In genomic region chr1:56758135-56758534, GRCh38 we compare ENCODE assay signal across 10 cellular contexts.
DNase-seq lines count a peak whose midpoint lies in the region; ATAC-seq and TF ChIP-seq lines count a peak whose summit lies in the region.
"Had no signal": no experiment of that assay in that cellular context is flagged by ENCODE, and none has a peak within 500 bp of the region (broad histone marks: within the 10 kb centered on the region; RNA-seq: fewer than 3 reads in every experiment).

No MANE protein-coding gene starts in this region.

- CTCF ChIA-PET in WTC11 (lab: Charles Lee), result interaction anchor here (0.7 to 1.3 kb wide), 4 partner anchors 16 to 62 kb away, joined by 3 to 14 read pairs (median 7); partner anchors contain the start of gene FYB2
- CTCF ChIA-PET in activated CD8-positive, alpha-beta memory T cell treated with anti-CD3 and anti-CD28 coated beads, Interleukin-2, amount 10 ng/mL, durations not matched to agents 7 days and 5 days (lab: Charles Lee), result no interaction called here

- POLR2A ChIA-PET in WTC11 (lab: Charles Lee), result no interaction called here

- TF ChIP-seq EP300 in Ishikawa (IDR thresholded peaks at IDR 0.05; ENCODE audit: borderline replicate concordance), result no peak

- H3K27me3 Mint-ChIP-seq in WTC11 (ENCODE audit: low read depth), result no peaks in the 10 kb centered on the region
- H3K27me3 Mint-ChIP-seq in activated CD8-positive, alpha-beta memory T cell treated with anti-CD3 and anti-CD28 coated beads, Interleukin-2, amount 10 ng/mL, durations not matched to agents 7 days and 5 days, result peaks cover 2% of the 10 kb centered on the region

- TF ChIP-seq CTCF in WTC11 (IDR thresholded peaks at IDR 0.05), result no peak

- H3K9me3 Mint-ChIP-seq in WTC11, result no peaks in the 10 kb centered on the region
- H3K9me3 Mint-ChIP-seq in activated CD8-positive, alpha-beta memory T cell treated with anti-CD3 and anti-CD28 coated beads, Interleukin-2, amount 10 ng/mL, durations not matched to agents 7 days and 5 days (ENCODE audit: low read depth), result peaks cover 2% of the 10 kb centered on the region
- H3K9me3 Mint-ChIP-seq: neural crest cell had no signal

- peak; percentile 76 for TF ChIP-seq RAD21 in Ishikawa (IDR thresholded peaks at IDR 0.05; ENCODE audit: low read depth)

- H3K36me3 Mint-ChIP-seq in WTC11, result no peaks in the 10 kb centered on the region
- H3K36me3 Mint-ChIP-seq in activated CD8-positive, alpha-beta memory T cell treated with anti-CD3 and anti-CD28 coated beads, Interleukin-2, amount 10 ng/mL, durations not matched to agents 7 days and 5 days, result no peaks in the 10 kb centered on the region

- H3K4me3 Mint-ChIP-seq in WTC11, result no peak overlapping the region
- no peak overlapping the region for H3K4me3 Mint-ChIP-seq in activated CD8-positive, alpha-beta memory T cell treated with anti-CD3 and anti-CD28 coated beads, Interleukin-2, amount 10 ng/mL, durations not matched to agents 7 days and 5 days
- H3K4me3 Mint-ChIP-seq: neural crest cell had no signal

- DNase-seq in DMS153 (lab: John Stamatoyannopoulos, UW) (peak; percentile 71), WTC11 (ENCODE audit: low spot score) (peak; percentile 45), left kidney (ENCODE audit: low read depth, low spot score) (peak; percentile 59), AG08395 (ENCODE audit: low spot score) (no peak)
- DNase-seq in activated CD8-positive, alpha-beta memory T cell treated with anti-CD3 and anti-CD28 coated beads, Interleukin-2, amount 10 ng/mL, durations not matched to agents 7 days and 5 days, result no peak
- DNase-seq: NCI-H446 treated with DMSO at 0.1 percent for 48 hours had no signal

- ATAC-seq in WTC11, result peak; percentile 98
- no peak for ATAC-seq in activated CD8-positive, alpha-beta memory T cell treated with anti-CD3 and anti-CD28 coated beads, Interleukin-2, amount 10 ng/mL, durations not matched to agents 7 days and 5 days
- ATAC-seq in HG03045 (IDR thresholded peaks at IDR 0.05; ENCODE audit: unreplicated experiment), result no peak
- ATAC-seq in HG02642 (IDR thresholded peaks at IDR 0.05; ENCODE audit: poor library complexity, unreplicated experiment), result no peak

- no peak overlapping the region for H3K27ac Mint-ChIP-seq in WTC11
- H3K27ac Mint-ChIP-seq in activated CD8-positive, alpha-beta memory T cell treated with anti-CD3 and anti-CD28 coated beads, Interleukin-2, amount 10 ng/mL, durations not matched to agents 7 days and 5 days, result no peak overlapping the region

- H3K4me1 Mint-ChIP-seq in WTC11, result no peaks in the 10 kb centered on the region
- H3K4me1 Mint-ChIP-seq in activated CD8-positive, alpha-beta memory T cell treated with anti-CD3 and anti-CD28 coated beads, Interleukin-2, amount 10 ng/mL, durations not matched to agents 7 days and 5 days, result no peaks in the 10 kb centered on the region
- H3K4me1 Mint-ChIP-seq: neural crest cell had no signal

TF ChIP-seq in Ishikawa, 13 proteins besides CTCF, POLR2A, EP300 and RAD21:
- TF ChIP-seq USF1 (IDR thresholded peaks at IDR 0.05), result no peak
- 0 out of 2 replicates have a peak, but pooled peaks have one; percentile 28 for TF ChIP-seq NFIC (IDR thresholded peaks at IDR 0.05)

TF ChIP-seq in WTC11, 78 proteins besides CTCF, POLR2A, EP300 and RAD21:
- no peak for TF ChIP-seq E2F4 (CRISPR knock-in tag; IDR thresholded peaks at IDR 0.05; ENCODE audit: borderline replicate concordance, low read depth)
- no peak for TF ChIP-seq RELA (CRISPR knock-in tag; IDR thresholded peaks at IDR 0.05; ENCODE audit: borderline replicate concordance)
- TF ChIP-seq ATF2 (CRISPR knock-in tag; IDR thresholded peaks at IDR 0.05; ENCODE audit: borderline replicate concordance, low read depth), result no peak
- no peak for TF ChIP-seq IRF2 (CRISPR knock-in tag; IDR thresholded peaks at IDR 0.05; ENCODE audit: borderline replicate concordance, low read depth)
- no peak for TF ChIP-seq ELF4 (CRISPR knock-in tag; IDR thresholded peaks at IDR 0.05; ENCODE audit: low read depth)
- TF ChIP-seq AFF4 (CRISPR knock-in tag; IDR thresholded peaks at IDR 0.05; ENCODE audit: borderline replicate concordance), result no peak
- TF ChIP-seq CREM (CRISPR knock-in tag; IDR thresholded peaks at IDR 0.05), result no peak
- TF ChIP-seq ZNF416 (CRISPR knock-in tag; IDR thresholded peaks at IDR 0.05), result no peak
- no peak for TF ChIP-seq SMAD3 (CRISPR knock-in tag; IDR thresholded peaks at IDR 0.05; ENCODE audit: borderline replicate concordance)
- TF ChIP-seq SMAD4 (CRISPR knock-in tag; IDR thresholded peaks at IDR 0.05), result no peak
- no peak for TF ChIP-seq MYBL2 (CRISPR knock-in tag; IDR thresholded peaks at IDR 0.05)

Comparison
In these comparisons a context has a peak if more than half of its experiments do, and no peak if none do; other contexts are left out.
1. DNase-seq: peak in DMS153 (single experiment), WTC11 (single experiment) and left kidney (single experiment); none in AG08395 (single experiment) and activated CD8-positive, alpha-beta memory T cell treated with anti-CD3 and anti-CD28 coated beads, Interleukin-2, amount 10 ng/mL, durations not matched to agents 7 days and 5 days (single experiment).